27 cellular contexts compared by ENCODE assay signal in genomic region chr2:216987176-216987809, GRCh38.
DNase-seq lines count a peak whose midpoint lies in the region; ATAC-seq and TF ChIP-seq lines count a peak whose summit lies in the region.
"Had no signal": no experiment of that assay in that cellular context is flagged by ENCODE, and none has a peak within 500 bp of the region (broad histone marks: within the 10 kb centered on the region; RNA-seq: fewer than 3 reads in every experiment).

No MANE protein-coding gene starts in this region.

- TF ChIP-seq CTCF in mucosa of descending colon (IDR thresholded peaks at IDR 0.05) = no peak
- no peak for TF ChIP-seq CTCF in suprapubic skin (IDR thresholded peaks at IDR 0.05)

- no peaks in the 10 kb centered on the region for H3K4me1 ChIP-seq in mucosa of descending colon (ENCODE audit: low read depth)
- H3K4me1 ChIP-seq in suprapubic skin = peaks cover 14% of the 10 kb centered on the region

- no peaks in the 10 kb centered on the region for H3K9me3 ChIP-seq in mucosa of descending colon
- H3K9me3 ChIP-seq in suprapubic skin = no peaks in the 10 kb centered on the region
- H3K9me3 ChIP-seq: adrenal gland, SJCRH30, thyroid gland had no signal

- peak; percentile 19 for DNase-seq in DMS153 (lab: John Stamatoyannopoulos, UW)
- no peak for DNase-seq in DMS153 treated with DMSO at 0.1 percent for 48 hours (lab: John Stamatoyannopoulos, UW; ENCODE audit: unreplicated experiment)
- peak; percentile 40 for DNase-seq in fibroblast of gingiva (ENCODE audit: low read depth)
- peak in 1 of 3 donors; percentile 18 for DNase-seq in mucosa of descending colon
- peak in 1 of 2 donors; percentile 81 for DNase-seq in suprapubic skin (ENCODE audit: low spot score in 2 of 2)
- DNase-seq in activated CD4-positive, CD25-positive, alpha-beta regulatory T cell (lab: John Stamatoyannopoulos, UW) = no peak
- no peak for DNase-seq in effector CD4-positive, alpha-beta T cell
- DNase-seq: activated CD4-positive, alpha-beta T cell treated with anti-CD3 and anti-CD28 coated beads for 1 hour; activated CD8-positive, alpha-beta memory T cell treated with anti-CD3 and anti-CD28 coated beads for 24 hours; activated gamma-delta T cell treated with Interleukin-2 at 50 U/mL for 16 hours; activated T-cell treated with anti-CD3 and anti-CD28 coated beads, Interleukin-2, amount 50 U/mL, for 1 hour; brain microvascular endothelial cell; CD8-positive, alpha-beta T cell; DMS 273 treated with DMSO at 0.1 percent for 48 hours; kidney glomerular epithelial cell; NCI-H1694 treated with DMSO at 0.1 percent for 48 hours; NCI-H2227 treated with DMSO at 0.1 percent for 48 hours; occipital lobe; SJCRH30; stimulated activated CD4-positive, alpha-beta T cell treated with anti-CD3 and anti-CD28 coated beads, Interleukin-12 subunit alpha, Interleukin-12 subunit beta, amount 100 ng/mL, for 4 hours; stimulated activated CD4-positive, alpha-beta T cell treated with anti-CD3 and anti-CD28 coated beads, Interleukin-4, amount 100 ng/mL, for 24 hours; stimulated activated naive B cell treated with anti-CD40 and anti-IgM and Interleukin-4, amounts not matched to agents 10 μg/mL and 1 μg/mL and 100 μg/mL, for 72 hours; T-cell; thyroid gland had no signal

- peak overlapping the region; percentile 71 for H3K27ac ChIP-seq in suprapubic skin
- H3K27ac ChIP-seq: 22Rv1, brain microvascular endothelial cell, SJCRH30, thyroid gland had no signal

- WGBS in suprapubic skin = 32% methylated on average over 7 of the region's 7 CpGs

- peaks cover 2% of the 10 kb centered on the region for H3K27me3 ChIP-seq in suprapubic skin
- H3K27me3 ChIP-seq: adrenal gland, brain microvascular endothelial cell, SJCRH30, thyroid gland had no signal

- no peak for TF ChIP-seq EP300 in suprapubic skin (IDR thresholded peaks at IDR 0.05)

- no peaks in the 10 kb centered on the region for H3K36me3 ChIP-seq in mucosa of descending colon (ENCODE audit: low read depth)
- H3K36me3 ChIP-seq in suprapubic skin = no peaks in the 10 kb centered on the region
- H3K36me3 ChIP-seq: adrenal gland, brain microvascular endothelial cell, SJCRH30, thyroid gland had no signal

- no peak overlapping the region for H3K4me3 ChIP-seq in mucosa of descending colon
- no peak overlapping the region for H3K4me3 ChIP-seq in suprapubic skin
- H3K4me3 ChIP-seq: adrenal gland, SJCRH30, thyroid gland had no signal

- TF ChIP-seq POLR2A in suprapubic skin (IDR thresholded peaks at IDR 0.05) = no peak

- intact Hi-C loops in mucosa of descending colon (cut with DNase I, micrococcal nuclease) = no loop called here

- ATAC-seq in mucosa of descending colon (peak; percentile 25), GM19452 (IDR thresholded peaks at IDR 0.05; ENCODE audit: unreplicated experiment) (no peak)
- ATAC-seq: CD8-positive, alpha-beta T cell; stimulated activated naive B cell treated with anti-CD40 and anti-IgM and Interleukin-4, amounts not matched to agents 10 μg/mL and 1 μg/mL and 100 μg/mL, for 72 hours; T-cell had no signal

Comparison
In these comparisons a context has a peak if more than half of its experiments do, and no peak if none do; other contexts are left out.
1. DNase-seq: peak in DMS153 (single experiment) and fibroblast of gingiva (single experiment); none in DMS153 treated with DMSO at 0.1 percent for 48 hours (single experiment), activated CD4-positive, CD25-positive, alpha-beta regulatory T cell (0 of 4) and effector CD4-positive, alpha-beta T cell (single experiment).